ENCODE assay signal across 10 cellular contexts in genomic region chr22:43000441-43001175, GRCh38. TPM values are rescaled to one million over a fixed set of nuclear protein-coding genes. Genes with fewer than 3 reads are reported as not detected.
DNase-seq lines count a peak whose midpoint lies in the region; ATAC-seq, FAIRE-seq and TF ChIP-seq lines count a peak whose summit lies in the region.
"Had no signal": no experiment of that assay in that cellular context is flagged by ENCODE, and none has a peak within 500 bp of the region (broad histone marks: within the 10 kb centered on the region; RNA-seq: fewer than 3 reads in every experiment).

No MANE protein-coding gene starts in this region.

- H3K4me1 Mint-ChIP-seq in nephron progenitor cell = peaks cover 69% of the 10 kb centered on the region

- no peaks in the 10 kb centered on the region for H4K20me1 ChIP-seq in GM12878 (ENCODE audit: control insufficient read depth, insufficient read depth)

- peak; percentile 36 for ATAC-seq in GM12878

- H3K79me2 ChIP-seq in GM12878 (ENCODE audit: control insufficient read depth, insufficient read depth, low read length) = peaks cover 93% of the 10 kb centered on the region

- FAIRE-seq in GM12878 (lab: Jason Lieb, UNC) = no peak

- DNase-seq in AG04450 (ENCODE audit: low read depth, low spot score) (no peak), M059J (ENCODE audit: low read depth) (peak; percentile 33), GM12878 (ENCODE audit: low read depth, low spot score) (no peak), nephron progenitor cell (no peak), inferior parietal cortex (ENCODE audit: extremely low spot score) (no peak), NCI-H1092 treated with DMSO at 0.1 percent for 48 hours (lab: John Stamatoyannopoulos, UW) (no peak), NCI-H2196 (lab: John Stamatoyannopoulos, UW; ENCODE audit: unreplicated experiment) (no peak)
- no peak for DNase-seq in activated CD4-positive, CD25-positive, alpha-beta regulatory T cell (lab: John Stamatoyannopoulos, UW)
- DNase-seq: DMS79, NCI-H69 had no signal

- no peak overlapping the region for H3K4me3 Mint-ChIP-seq in nephron progenitor cell

- in situ Hi-C loops in GM12878 (cut with MboI) = no loop called here

- H3K27me3 ChIP-seq in AG04450 (ENCODE audit: control insufficient read depth, insufficient read depth, low read length) (no peaks in the 10 kb centered on the region), GM12878 (replicated peaks in 1 of 2; ENCODE audit: control insufficient read depth in 2 of 2, insufficient read depth in 2 of 2, low read length in 1 of 2) (no peaks in the 10 kb centered on the region)

- H3K27ac ChIP-seq in AG04450 (ENCODE audit: low read depth, low read length) (peak overlapping the region; percentile 93), GM12878 (ENCODE audit: control insufficient read depth, insufficient read depth) (peak overlapping the region; percentile 77)

- TF ChIP-seq CTCF in AG04450 (IDR thresholded peaks at IDR 0.05; ENCODE audit: low read depth, low read length) (no peak), GM12878 (IDR thresholded peaks at IDR 0.05 in 2 of 3, conservative IDR thresholded peaks at IDR 0.05 in 1 of 3; ENCODE audit: control insufficient read depth in 2 of 3, extremely low read depth in 1 of 3, insufficient read depth in 1 of 3, low read depth in 3 of 3, low read length in 3 of 3) (no peak), nephron progenitor cell (IDR thresholded peaks at IDR 0.05) (no peak)

- WGBS in GM12878 (ENCODE audit: insufficient coverage, insufficient replicate concordance, low lambda C conversion rate, missing lambda C conversion rate) = 13% methylated on average over 8 of the region's 8 CpGs

- no peak for TF ChIP-seq RAD21 in GM12878 (IDR thresholded peaks at IDR 0.05; ENCODE audit: insufficient read depth, low read depth, low read length)

- H3K4me1 ChIP-seq in GM12878 (ENCODE audit: control insufficient read depth, insufficient read depth, low read length) = peaks cover 78% of the 10 kb centered on the region

- CTCF ChIA-PET in AG04450 (lab: Charles Lee) = interaction anchor here (1.7 kb wide), 1 partner anchor 13 kb away, joined by 4 read pairs; no protein-coding TSS in a partner anchor
- CTCF ChIA-PET in GM12878 (lab: Yijun Ruan, JAX) = interaction anchor here (0.6 to 1.9 kb wide), 8 partner anchors 9 to 145 kb away, joined by 3 to 11 read pairs (median 4); no protein-coding TSS in a partner anchor

- POLR2A ChIA-PET in AG04450 (lab: Yijun Ruan, JAX) = interaction anchor here (1.0 to 2.5 kb wide), 2 partner anchors 10 to 14 kb away, joined by 5 to 12 read pairs; partner anchors contain the start of gene PACSIN2
- POLR2A ChIA-PET in GM12878 (lab: Charles Lee) = interaction anchor here (0.9 to 6.1 kb wide), 8 partner anchors 9 to 106 kb away, joined by 3 to 63 read pairs (median 4); partner anchors contain the start of gene PACSIN2

- intact Hi-C loops in GM12878 (cut with micrococcal nuclease; ENCODE audit: unreplicated experiment) = no loop called here

- RAD21 ChIA-PET in GM12878 (lab: Charles Lee; ENCODE audit: unreplicated experiment) = interaction anchor here (1.3 to 2.9 kb wide), 5 partner anchors 10 to 111 kb away, joined by 3 to 17 read pairs (median 7); no protein-coding TSS in a partner anchor

- H3K36me3 ChIP-seq in GM12878 (ENCODE audit: control insufficient read depth in 2 of 2, insufficient read depth in 2 of 2, low read length in 1 of 2) = no peaks in the 10 kb centered on the region

- BruUV-seq in GM12878 (replicated peaks; lab: Mats Ljungman, UMichigan) = no TSS peak

- peak overlapping the region; percentile 82 for H3K27ac Mint-ChIP-seq in nephron progenitor cell

- TF ChIP-seq POLR2A in GM12878 (IDR thresholded peaks at IDR 0.05; ENCODE audit: low read depth, low read length) = no peak

- SMC1A ChIA-PET in GM12878 (lab: Charles Lee; ENCODE audit: uncharacterized antibody, unreplicated experiment) = interaction anchor here (0.9 to 5.5 kb wide), 11 partner anchors 9 to 97 kb away, joined by 3 to 62 read pairs (median 3); partner anchors contain the start of gene PACSIN2

- H3K9me3 ChIP-seq in AG04450 (ENCODE audit: control insufficient read depth, insufficient read depth, low read length) (peaks cover 7% of the 10 kb centered on the region; the same call in 1 of the 2 replicates), GM12878 (replicated peaks; ENCODE audit: control insufficient read depth, insufficient read depth, low read length) (no peaks in the 10 kb centered on the region)

- no peak overlapping the region for H2AFZ ChIP-seq in GM12878 (ENCODE audit: control insufficient read depth, low read depth, low read length)

- H3K4me3 ChIP-seq in AG04450 (ENCODE audit: low read depth, low read length) (no peak overlapping the region), GM12878 (peak overlapping the region; percentile 22)

- H3K27me3 Mint-ChIP-seq in nephron progenitor cell (ENCODE audit: low read depth, poor library complexity) = no peaks in the 10 kb centered on the region

- peaks cover 29% of the 10 kb centered on the region for H3K9me3 Mint-ChIP-seq in nephron progenitor cell

- H3K4me2 ChIP-seq in GM12878 (ENCODE audit: control insufficient read depth, insufficient read depth) = peak overlapping the region; percentile 53

- peaks cover 29% of the 10 kb centered on the region for H3K36me3 Mint-ChIP-seq in nephron progenitor cell (ENCODE audit: low read depth)

- TF ChIP-seq EP300 in GM12878 (IDR thresholded peaks at IDR 0.05; ENCODE audit: borderline replicate concordance in 1 of 2, control insufficient read depth in 1 of 2, low read depth in 2 of 2, low read length in 2 of 2) = no peak

- peak overlapping the region; percentile 42 for H3K9ac ChIP-seq in GM12878 (ENCODE audit: control insufficient read depth, insufficient read depth, low read length)

TF ChIP-seq in GM12878, 131 proteins besides CTCF, POLR2A, EP300 and RAD21 (continues in another document):
- TF ChIP-seq ZNF687 (IDR thresholded peaks at IDR 0.05) (no peak), KLF5 (IDR thresholded peaks at IDR 0.05; ENCODE audit: partially characterized antibody) (no peak), BCL11A (IDR thresholded peaks at IDR 0.05; ENCODE audit: low read depth, low read length) (0 out of 2 replicates have a peak, but pooled peaks have one; percentile 19), STAT3 (IDR thresholded peaks at IDR 0.05; ENCODE audit: low read depth, low read length) (no peak), KAT2A (conservative IDR thresholded peaks at IDR 0.05; ENCODE audit: control insufficient read depth, low read depth, low read length) (no peak), ZNF24 (IDR thresholded peaks at IDR 0.05) (no peak), ATF3 (IDR thresholded peaks at IDR 0.05; ENCODE audit: borderline replicate concordance, extremely low read depth, low read depth, low read length) (no peak), PML (IDR thresholded peaks at IDR 0.05; ENCODE audit: low read length) (peak; percentile 38; the same call in 1 of the 2 replicates)

RNA-seq across cellular contexts. Expression of gene PACSIN2, which starts 14.3 kb away (rescaled TPM):
- polyA plus RNA-seq in AG04450 (2011; rRNA removed) = 59.6 and 60.2 TPM in 2 replicates
- polyA minus RNA-seq in AG04450 (2011; rRNA and poly(A)+ RNA removed) = 27.0 and 32.7 TPM in 2 replicates
- total RNA-seq in M059J (2014; rRNA removed; shearing (Covaris generic)) = 31.0 and 51.0 TPM in 2 replicates
- 83.4 and 87.9 TPM in 2 replicates for total RNA-seq in GM12878 (2013; cell fraction: nucleolus; rRNA removed)
- 26.4 and 27.5 TPM in 2 replicates for total RNA-seq in GM12878 (2014; rRNA removed)
- total RNA-seq in GM12878 (2014; rRNA removed; fragmentation: Illumina TruSeq; extraction: Trizol) = 42.1 and 45.9 TPM in 2 replicates
- total RNA-seq in GM12878 (2021) = 78.7 and 80.6 TPM in 2 replicates
- polyA plus RNA-seq in GM12878 (2011; ENCODE audit: low read depth) = 24.4 TPM
- 57.4 and 67.7 TPM in 2 replicates for polyA plus RNA-seq in GM12878 (2011; rRNA removed)
- 66.7 and 69.8 TPM in 2 replicates for polyA plus RNA-seq in GM12878 (2011; cell fraction: cytosol; rRNA removed)
- 83.2 and 88.8 TPM in 2 replicates for polyA plus RNA-seq in GM12878 (2011; cell fraction: nucleus; rRNA removed)
- 38.7 and 45.2 TPM in 2 replicates for polyA plus RNA-seq in GM12878 (2012)
- polyA plus RNA-seq in GM12878 (2014; fragmentation: Illumina TruSeq; extraction: Trizol) = 36.0 and 47.4 TPM in 2 replicates
- 1 to 10 TPM in 1 of 2 experiments, under 1 TPM in 1; 0.93 to 1.6 TPM for polyA plus RNA-seq in GM12878 (2014; fragmentation: Nextera tagmentation; extraction: Ambion mirVana)
- 53.9 and 60.0 TPM in 2 replicates for polyA plus RNA-seq in GM12878 (2014; rRNA removed)
- polyA plus RNA-seq in GM12878 (2016; fragmentation: Nextera tagmentation; extraction: Ambion mirVana) = 10 to 100 TPM; 46.3 to 49.5 TPM
- 36.6 and 45.8 TPM in 2 replicates for polyA minus RNA-seq in GM12878 (2011; rRNA and poly(A)+ RNA removed)
- 13.4 and 13.5 TPM in 2 replicates for polyA minus RNA-seq in GM12878 (2011; cell fraction: cytosol; rRNA and poly(A)+ RNA removed)
- 12.2 and 18.0 TPM in 2 replicates for polyA minus RNA-seq in GM12878 (2011; cell fraction: nucleus; rRNA and poly(A)+ RNA removed)
